In genomic region chr14:104794099-104794498, GRCh38 we compare ENCODE assay signal across 8 cellular contexts. TPM values are rescaled to one million over a fixed set of nuclear protein-coding genes. Genes with fewer than 3 reads are reported as not detected.
DNase-seq lines count a peak whose midpoint lies in the region; ATAC-seq, FAIRE-seq and TF ChIP-seq lines count a peak whose summit lies in the region.

No MANE protein-coding gene starts in this region.

- peaks cover 4% of the 10 kb centered on the region for H3K36me3 Mint-ChIP-seq in activated CD4-positive, alpha-beta memory T cell treated with anti-CD3 and anti-CD28 coated beads, Interleukin-2, amount 10 ng/mL, durations not matched to agents 7 days and 5 days (ENCODE audit: low read depth)
- H3K36me3 Mint-ChIP-seq in naive thymus-derived CD8-positive, alpha-beta T cell: peaks cover 0 to 3% (median 0%) of the 10 kb centered on the region in 3 donors

- TF ChIP-seq POLR2A in erythroblast (IDR thresholded peaks at IDR 0.05; ENCODE audit: low read length) (no peak), H54 (IDR thresholded peaks at IDR 0.05; ENCODE audit: low read depth, low read length) (no peak)

- peak overlapping the region; percentile 81 for H3K27ac Mint-ChIP-seq in activated CD4-positive, alpha-beta memory T cell treated with anti-CD3 and anti-CD28 coated beads, Interleukin-2, amount 10 ng/mL, durations not matched to agents 7 days and 5 days
- peak overlapping the region; percentile 77 to 92 (median 87) for H3K27ac Mint-ChIP-seq in naive thymus-derived CD8-positive, alpha-beta T cell

- peak overlapping the region; percentile 97 for H3K4me2 ChIP-seq in BLaER1

- peaks cover 60% of the 10 kb centered on the region for H4K20me1 ChIP-seq in BLaER1

- H3K4me3 Mint-ChIP-seq in activated CD4-positive, alpha-beta memory T cell treated with anti-CD3 and anti-CD28 coated beads, Interleukin-2, amount 10 ng/mL, durations not matched to agents 7 days and 5 days: peak overlapping the region; percentile 86
- H3K4me3 Mint-ChIP-seq in naive thymus-derived CD8-positive, alpha-beta T cell: peak overlapping the region; percentile 76 to 93 (median 89)

- no peaks in the 10 kb centered on the region for H3K9me3 Mint-ChIP-seq in activated CD4-positive, alpha-beta memory T cell treated with anti-CD3 and anti-CD28 coated beads, Interleukin-2, amount 10 ng/mL, durations not matched to agents 7 days and 5 days
- no peaks in the 10 kb centered on the region for H3K9me3 Mint-ChIP-seq in naive thymus-derived CD8-positive, alpha-beta T cell

- H3K36me3 ChIP-seq in BLaER1 (peaks cover 40% of the 10 kb centered on the region), HUES48 (ENCODE audit: control insufficient read depth, insufficient read depth, low read length) (peaks cover 24% of the 10 kb centered on the region; the same call in 1 of the 2 replicates)

- peaks cover 41% of the 10 kb centered on the region for H3K4me1 Mint-ChIP-seq in activated CD4-positive, alpha-beta memory T cell treated with anti-CD3 and anti-CD28 coated beads, Interleukin-2, amount 10 ng/mL, durations not matched to agents 7 days and 5 days
- H3K4me1 Mint-ChIP-seq in naive thymus-derived CD8-positive, alpha-beta T cell: peaks cover 14 to 58% (median 50%) of the 10 kb centered on the region in 4 donors

- H3K9ac ChIP-seq in BLaER1: peak overlapping the region; percentile 98
- H3K9ac ChIP-seq in HUES48 (ENCODE audit: low read depth, low read length): no peak overlapping the region

- H3K4me3 ChIP-seq in BLaER1: peak overlapping the region; percentile 98
- H3K4me3 ChIP-seq in HUES48 (ENCODE audit: low read depth, low read length): peak overlapping the region; percentile 75

- peak; percentile 26 to 43 for ATAC-seq in naive thymus-derived CD8-positive, alpha-beta T cell

- FAIRE-seq in H54 (lab: Jason Lieb, UNC): no peak

- H3K27me3 Mint-ChIP-seq in activated CD4-positive, alpha-beta memory T cell treated with anti-CD3 and anti-CD28 coated beads, Interleukin-2, amount 10 ng/mL, durations not matched to agents 7 days and 5 days: peaks cover 6% of the 10 kb centered on the region
- no peaks in the 10 kb centered on the region for H3K27me3 Mint-ChIP-seq in naive thymus-derived CD8-positive, alpha-beta T cell

- H3K4me1 ChIP-seq in BLaER1 (peaks cover 86% of the 10 kb centered on the region), HUES48 (ENCODE audit: control insufficient read depth, insufficient read depth, low read length) (peaks cover 29% of the 10 kb centered on the region)

- TF ChIP-seq CTCF in GM20000 (IDR thresholded peaks at IDR 0.05; ENCODE audit: extremely low read depth, missing control alignments): no peak

- POLR2A ChIA-PET in activated CD4-positive, alpha-beta memory T cell treated with anti-CD3 and anti-CD28 coated beads, Interleukin-2, amount 10 ng/mL, durations not matched to agents 7 days and 5 days (lab: Charles Lee): interaction anchor here (0.9 to 1.4 kb wide), 4 partner anchors 9 to 42 kb away, joined by 3 to 6 read pairs (median 4); partner anchors contain the start of gene SIVA1
- POLR2A ChIA-PET in naive thymus-derived CD8-positive, alpha-beta T cell (lab: Charles Lee): interaction anchor here (0.9 to 1.7 kb wide), 4 partner anchors 9 to 41 kb away, joined by 3 to 7 read pairs (median 5); partner anchors contain the start of gene SIVA1

- DNase-seq in activated CD4-positive, alpha-beta memory T cell treated with anti-CD3 and anti-CD28 coated beads, Interleukin-2, amount 10 ng/mL, durations not matched to agents 7 days and 5 days: peak; percentile 55
- DNase-seq in erythroblast (lab: John Stamatoyannopoulos, UW) (peak; percentile 64 to 65), H54 (ENCODE audit: insufficient read length, low spot score) (no peak), GM20000 (ENCODE audit: low spot score) (no peak), NCI-H524 treated with DMSO at 0.1 percent for 48 hours (lab: John Stamatoyannopoulos, UW) (no peak)
- DNase-seq in naive thymus-derived CD8-positive, alpha-beta T cell: peak in 7 of 10 donors; percentile 13 to 47 (median 38)

- CTCF ChIA-PET in activated CD4-positive, alpha-beta memory T cell treated with anti-CD3 and anti-CD28 coated beads, Interleukin-2, amount 10 ng/mL, durations not matched to agents 7 days and 5 days (lab: Charles Lee): interaction anchor here (1.7 kb wide), 1 partner anchor 32 kb away, joined by 7 read pairs; no protein-coding TSS in a partner anchor

- H3K27me3 ChIP-seq in BLaER1: peaks cover 23% of the 10 kb centered on the region; the same call in 1 of the 2 replicates
- peaks cover 31% of the 10 kb centered on the region for H3K27me3 ChIP-seq in HUES48 (ENCODE audit: control insufficient read depth, insufficient read depth, low read length)

- H3K27ac ChIP-seq in BLaER1 (peak overlapping the region; percentile 96), HUES48 (ENCODE audit: low read depth, low read length) (no peak overlapping the region)

- H3K9me3 ChIP-seq in BLaER1 (no peaks in the 10 kb centered on the region), HUES48 (ENCODE audit: control insufficient read depth, insufficient read depth, low read length) (no peaks in the 10 kb centered on the region)

RNA-seq across cellular contexts. Expression of gene AKT1, which starts 1.4 kb away (rescaled TPM):
- 100 to 1,000 TPM; 157 to 162 TPM for total RNA-seq in activated CD4-positive, alpha-beta memory T cell treated with anti-CD3 and anti-CD28 coated beads, Interleukin-2, amount 10 ng/mL, durations not matched to agents 7 days and 5 days
- total RNA-seq in naive thymus-derived CD8-positive, alpha-beta T cell: 10 to 100 TPM; 88.9 to 95.7 TPM
- polyA plus RNA-seq in naive thymus-derived CD8-positive, alpha-beta T cell: 10 to 100 TPM in 2 of 3 donors, 1 to 10 TPM in 1; 8.9 to 33.4 (median 23.1) TPM

RNA-seq across cellular contexts. Expression of gene ZBTB42, which starts 6.8 kb away (rescaled TPM):
- total RNA-seq in activated CD4-positive, alpha-beta memory T cell treated with anti-CD3 and anti-CD28 coated beads, Interleukin-2, amount 10 ng/mL, durations not matched to agents 7 days and 5 days: 1 to 10 TPM; 4.9 to 5.5 TPM
- 1 to 10 TPM; 8.6 to 9.6 TPM for total RNA-seq in naive thymus-derived CD8-positive, alpha-beta T cell
- 1 to 10 TPM; 1.0 to 1.8 (median 1.6) TPM for polyA plus RNA-seq in naive thymus-derived CD8-positive, alpha-beta T cell

RNA-seq across cellular contexts. Expression of gene SIVA1, which starts 41.2 kb away (rescaled TPM):
- 10 to 100 TPM; 87.0 to 96.2 TPM for total RNA-seq in activated CD4-positive, alpha-beta memory T cell treated with anti-CD3 and anti-CD28 coated beads, Interleukin-2, amount 10 ng/mL, durations not matched to agents 7 days and 5 days
- total RNA-seq in naive thymus-derived CD8-positive, alpha-beta T cell: 10 to 100 TPM; 75.4 to 82.5 TPM
- polyA plus RNA-seq in naive thymus-derived CD8-positive, alpha-beta T cell: 100 to 1,000 TPM; 248 to 297 (median 283) TPM

Comparison
In these comparisons a context has a peak if more than half of its experiments do, and no peak if none do; other contexts are left out.
1. DNase-seq: peak in activated CD4-positive, alpha-beta memory T cell treated with anti-CD3 and anti-CD28 coated beads, Interleukin-2, amount 10 ng/mL, durations not matched to agents 7 days and 5 days (single experiment), erythroblast (2 of 2) and naive thymus-derived CD8-positive, alpha-beta T cell (7 of 10); none in H54 (single experiment), GM20000 (single experiment) and NCI-H524 treated with DMSO at 0.1 percent for 48 hours (single experiment).